In genomic region chr12:14560904-14561574, GRCh38 we compare ENCODE assay signal across 13 cellular contexts. TPM values are rescaled to one million over a fixed set of nuclear protein-coding genes. Genes with fewer than 3 reads are reported as not detected.
"Had no signal": no experiment of that assay in that cellular context is flagged by ENCODE, and none has a peak within 500 bp of the region (broad histone marks: within the 10 kb centered on the region; RNA-seq: fewer than 3 reads in every experiment).

No MANE protein-coding gene starts in this region.

- H3K9me3 Mint-ChIP-seq: activated CD4-positive, alpha-beta memory T cell treated with anti-CD3 and anti-CD28 coated beads, Interleukin-2, amount 10 ng/mL, durations not matched to agents 7 days and 5 days; activated T-cell treated with anti-CD3 and anti-CD28 coated beads, Interleukin-2, amount 50 U/mL, for 72 hours; stimulated activated naive CD8-positive, alpha-beta T cell treated with anti-CD3 and anti-CD28 coated beads, Interleukin-15, Interleukin-2, amounts not matched to agents 100 ng/mL and 50 ng/mL, for 24 hours; T-cell had no signal

- H3K27ac Mint-ChIP-seq: activated CD4-positive, alpha-beta memory T cell treated with anti-CD3 and anti-CD28 coated beads, Interleukin-2, amount 10 ng/mL, durations not matched to agents 7 days and 5 days; activated CD4-positive, alpha-beta T cell treated with anti-CD3 and anti-CD28 coated beads for 36 hours; activated T-cell treated with anti-CD3 and anti-CD28 coated beads, Interleukin-2, amount 50 U/mL, for 72 hours; stimulated activated naive CD8-positive, alpha-beta T cell treated with anti-CD3 and anti-CD28 coated beads, Interleukin-15, Interleukin-2, amounts not matched to agents 100 ng/mL and 50 ng/mL, for 24 hours; T-cell had no signal

- H3K4me3 Mint-ChIP-seq: activated CD4-positive, alpha-beta memory T cell treated with anti-CD3 and anti-CD28 coated beads, Interleukin-2, amount 10 ng/mL, durations not matched to agents 7 days and 5 days; activated CD4-positive, alpha-beta T cell treated with anti-CD3 and anti-CD28 coated beads for 36 hours; activated T-cell treated with anti-CD3 and anti-CD28 coated beads, Interleukin-2, amount 50 U/mL, for 72 hours; stimulated activated naive CD8-positive, alpha-beta T cell treated with anti-CD3 and anti-CD28 coated beads, Interleukin-15, Interleukin-2, amounts not matched to agents 100 ng/mL and 50 ng/mL, for 24 hours; T-cell had no signal

- H3K27me3 Mint-ChIP-seq: activated CD4-positive, alpha-beta T cell treated with anti-CD3 and anti-CD28 coated beads for 36 hours had no signal

- H3K4me1 Mint-ChIP-seq: activated CD4-positive, alpha-beta memory T cell treated with anti-CD3 and anti-CD28 coated beads, Interleukin-2, amount 10 ng/mL, durations not matched to agents 7 days and 5 days; activated CD4-positive, alpha-beta T cell treated with anti-CD3 and anti-CD28 coated beads for 36 hours had no signal

- H3K36me3 ChIP-seq: ovary, WERI-Rb-1 had no signal

- H3K4me3 ChIP-seq: ovary had no signal

- H3K27me3 ChIP-seq: ovary had no signal

- H3K9me3 ChIP-seq: ovary had no signal

- H3K36me3 Mint-ChIP-seq: T-cell had no signal

- H3K27ac ChIP-seq: ovary, WERI-Rb-1 had no signal

- ATAC-seq: activated CD4-positive, alpha-beta T cell treated with anti-CD3 and anti-CD28 coated beads for 36 hours; activated T-cell treated with anti-CD3 and anti-CD28 coated beads, Interleukin-2, amount 50 U/mL, for 72 hours; T-cell had no signal

- DNase-seq: activated CD4-positive, alpha-beta memory T cell treated with anti-CD3 and anti-CD28 coated beads, Interleukin-2, amount 10 ng/mL, durations not matched to agents 7 days and 5 days; activated CD4-positive, alpha-beta T cell treated with anti-CD3 and anti-CD28 coated beads for 36 hours; activated gamma-delta T cell treated with Interleukin-2 at 50 U/mL for 16 hours; activated T-cell treated with anti-CD3 and anti-CD28 coated beads, Interleukin-2, amount 50 U/mL, for 72 hours; aorta; effector CD4-positive, alpha-beta T cell; hippocampal formation; ovary; stimulated activated CD4-positive, alpha-beta T cell treated with anti-CD3 and anti-CD28 coated beads, Interleukin-15, amount 100 ng/mL, for 24 hours; stimulated activated CD4-positive, alpha-beta T cell treated with anti-CD3 and anti-CD28 coated beads, Interleukin-4, amount 100 ng/mL, for 24 hours; T-cell; WERI-Rb-1 had no signal

RNA-seq across cellular contexts. Expression of gene PLBD1, which starts 6.6 kb away (rescaled TPM):
- total RNA-seq: activated CD4-positive, alpha-beta memory T cell treated with anti-CD3 and anti-CD28 coated beads, Interleukin-2, amount 10 ng/mL, durations not matched to agents 7 days and 5 days; activated CD4-positive, alpha-beta T cell treated with anti-CD3 and anti-CD28 coated beads for 36 hours; activated T-cell treated with anti-CD3 and anti-CD28 coated beads, Interleukin-2, amount 50 U/mL, for 72 hours had no signal
